Comparison of ENCODE assay signal across 8 cellular contexts in the genomic region with DNA sequence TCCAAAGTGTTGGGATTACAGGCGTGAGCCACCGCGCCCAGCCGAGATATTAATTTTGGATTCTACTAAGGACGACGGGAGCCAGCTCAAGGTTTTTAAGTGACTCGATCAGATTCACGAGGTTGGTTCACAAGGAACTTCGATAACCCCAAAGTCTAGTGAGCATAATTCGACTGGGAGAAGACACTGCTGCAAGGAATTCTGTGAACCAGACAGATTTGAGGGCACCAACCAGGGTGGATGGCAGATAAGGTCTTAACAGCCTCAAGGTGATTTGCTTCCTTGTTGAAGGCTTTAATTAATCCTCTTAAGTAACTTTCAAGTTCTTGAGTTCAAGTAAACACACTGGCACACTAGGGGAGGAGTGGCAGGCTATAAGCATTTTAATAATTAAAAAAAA. TPM values are rescaled to one million over a fixed set of nuclear protein-coding genes. Genes with fewer than 3 reads are reported as not detected.
DNase-seq lines count a peak whose midpoint lies in the region; ATAC-seq and TF ChIP-seq lines count a peak whose summit lies in the region.

No MANE protein-coding gene starts in this region.

- H3K36me3 Mint-ChIP-seq in CD8-positive, alpha-beta memory T cell: peaks cover 0 to 16% (median 0%) of the 10 kb centered on the region in 3 donors
- no peaks in the 10 kb centered on the region for H3K36me3 Mint-ChIP-seq in naive B cell

- POLR2A ChIA-PET in CD8-positive, alpha-beta memory T cell (lab: Charles Lee): interaction anchor here (0.7 to 3.9 kb wide), 13 partner anchors 9 to 461 kb away, joined by 3 to 52 read pairs (median 12); a partner anchor contains a TSS

- peak overlapping the region; percentile 98 for H3K27ac ChIP-seq in CD8-positive, alpha-beta memory T cell (ENCODE audit: low read depth, low read length)
- H3K27ac ChIP-seq in colonic mucosa: peak overlapping the region; percentile 97

- peak overlapping the region; percentile 96 to 99 (median 98) for H3K4me3 Mint-ChIP-seq in CD8-positive, alpha-beta memory T cell
- peak overlapping the region; percentile 89 to 98 (median 94) for H3K4me3 Mint-ChIP-seq in naive B cell

- peaks cover 28% of the 10 kb centered on the region for H3K4me1 ChIP-seq in CD8-positive, alpha-beta memory T cell (ENCODE audit: insufficient read depth, low read length)
- peaks cover 10% of the 10 kb centered on the region for H3K4me1 ChIP-seq in colonic mucosa

- H3K9ac ChIP-seq in colonic mucosa (ENCODE audit: low read depth in 2 of 2, low read length in 2 of 2): peak overlapping the region; percentile 81 to 99

- ATAC-seq in naive B cell (ENCODE audit: low read depth in 2 of 2): no peak
- no peak for ATAC-seq in HG03439 (IDR thresholded peaks at IDR 0.05; ENCODE audit: unreplicated experiment)
- no peak for ATAC-seq in HG03039 (IDR thresholded peaks at IDR 0.05; ENCODE audit: unreplicated experiment)
- ATAC-seq in HG02970 (IDR thresholded peaks at IDR 0.05; ENCODE audit: low FRiP score, unreplicated experiment): no peak

- intact Hi-C loops in colonic mucosa (cut with DNase I): loop anchor here (5.0 kb wide), 2 partner anchors 75 to 130 kb away; a partner anchor contains a TSS

- H3K27ac Mint-ChIP-seq in CD8-positive, alpha-beta memory T cell: peak overlapping the region; percentile 96 to 100 (median 99)
- H3K27ac Mint-ChIP-seq in naive B cell: peak overlapping the region in 5 of 6 donors; percentile 94 to 99 (median 97)

- no peaks in the 10 kb centered on the region for H3K36me3 ChIP-seq in CD8-positive, alpha-beta memory T cell (ENCODE audit: insufficient read depth, low read length)
- no peaks in the 10 kb centered on the region for H3K36me3 ChIP-seq in colonic mucosa

- DNase-seq in CD8-positive, alpha-beta memory T cell: no peak
- DNase-seq in NCI-H2227 treated with DMSO at 0.1 percent for 48 hours (lab: John Stamatoyannopoulos, UW): peak; percentile 66
- peak; percentile 31 for DNase-seq in colonic mucosa
- DNase-seq in naive B cell: no peak
- no peak for DNase-seq in NCI-H1436 treated with DMSO at 0.1 percent for 48 hours (lab: John Stamatoyannopoulos, UW)

- peaks cover 0 to 2% (median 0%) of the 10 kb centered on the region in 5 donors for H3K9me3 Mint-ChIP-seq in CD8-positive, alpha-beta memory T cell
- no peaks in the 10 kb centered on the region for H3K9me3 Mint-ChIP-seq in naive B cell

- peak overlapping the region; percentile 86 for H3K4me3 ChIP-seq in CD8-positive, alpha-beta memory T cell (ENCODE audit: low read length)
- peak overlapping the region; percentile 88 for H3K4me3 ChIP-seq in colonic mucosa

- CTCF ChIA-PET in CD8-positive, alpha-beta memory T cell (lab: Charles Lee): interaction anchor here (0.8 to 4.5 kb wide), 17 partner anchors 31 to 350 kb away, joined by 3 to 59 read pairs (median 4); a partner anchor contains a TSS

- H3K27me3 Mint-ChIP-seq in CD8-positive, alpha-beta memory T cell: peaks cover 0 to 3% of the 10 kb centered on the region in 2 donors
- no peaks in the 10 kb centered on the region for H3K27me3 Mint-ChIP-seq in naive B cell

- H3K4me1 Mint-ChIP-seq in CD8-positive, alpha-beta memory T cell: peaks cover 30 to 43% (median 42%) of the 10 kb centered on the region in 3 donors
- peaks cover 16 to 38% (median 24%) of the 10 kb centered on the region in 3 donors for H3K4me1 Mint-ChIP-seq in naive B cell

- H3K9me3 ChIP-seq in CD8-positive, alpha-beta memory T cell (ENCODE audit: low read length): no peaks in the 10 kb centered on the region
- H3K9me3 ChIP-seq in colonic mucosa: no peaks in the 10 kb centered on the region

- H3K27me3 ChIP-seq in CD8-positive, alpha-beta memory T cell (ENCODE audit: insufficient read depth, low read length, poor library complexity, severe bottlenecking): no peaks in the 10 kb centered on the region
- no peaks in the 10 kb centered on the region for H3K27me3 ChIP-seq in colonic mucosa

- TF ChIP-seq CTCF in colonic mucosa (IDR thresholded peaks at IDR 0.05): no peak

RNA-seq across cellular contexts. Expression of a gene that starts 1.1 kb away (rescaled TPM):
- total RNA-seq in CD8-positive, alpha-beta memory T cell: 10 to 100 TPM; 28.9 to 29.0 TPM
- polyA plus RNA-seq in CD8-positive, alpha-beta memory T cell: 78.7 TPM
- total RNA-seq in colonic mucosa: 10 to 100 TPM; 37.5 to 68.7 TPM
- polyA plus RNA-seq in naive B cell (ENCODE audit: low read depth in 6 of 6): 10 to 100 TPM; 58.0 to 91.4 (median 80.0) TPM

Comparison
In these comparisons a context has a peak if more than half of its experiments do, and no peak if none do; other contexts are left out.
1. DNase-seq: peak in NCI-H2227 treated with DMSO at 0.1 percent for 48 hours (single experiment) and colonic mucosa (single experiment); none in CD8-positive, alpha-beta memory T cell (0 of 5), naive B cell (single experiment) and NCI-H1436 treated with DMSO at 0.1 percent for 48 hours (single experiment).